In genomic region chr21:16250282-16250681, GRCh38 we compare ENCODE assay signal across 15 cellular contexts.
DNase-seq lines count a peak whose midpoint lies in the region; ATAC-seq and TF ChIP-seq lines count a peak whose summit lies in the region.
"Had no signal": no experiment of that assay in that cellular context is flagged by ENCODE, and none has a peak within 500 bp of the region (broad histone marks: within the 10 kb centered on the region; RNA-seq: fewer than 3 reads in every experiment).

No MANE protein-coding gene starts in this region.

- DNase-seq in cardiac muscle cell (ENCODE audit: low read depth in 1 of 2, low spot score in 1 of 2) (no peak), heart left ventricle (no peak), caudate nucleus (lab: John Stamatoyannopoulos, UW) (peak in 1 of 61 donors; percentile 7), pons (ENCODE audit: low spot score) (peak; percentile 24), superior temporal gyrus (ENCODE audit: extremely low spot score) (no peak), Right ventricle myocardium superior (no peak), mesendoderm (no peak)
- DNase-seq: DMS 273 treated with DMSO at 0.1 percent for 48 hours, HFFc6, NCI-H1105 treated with DMSO at 0.1 percent for 48 hours, NCI-H1694 treated with DMSO at 0.1 percent for 48 hours, NCI-H345, NCI-H69 had no signal

- H4K5ac ChIP-seq in mesendoderm (ENCODE audit: low read length): no peak overlapping the region

- no peak overlapping the region for H3K4me2 ChIP-seq in mesendoderm (ENCODE audit: low read length)
- H3K4me2 ChIP-seq: BLaER1 treated with 17β-estradiol and CSF1 and Interleukin-3, amounts not matched to agents 10 nM and 100 nM; KMS-11 had no signal

- ATAC-seq in heart left ventricle (no peak), Right ventricle myocardium superior (ENCODE audit: poor library complexity) (no peak)

- TF ChIP-seq CTCF in cardiac muscle cell (IDR thresholded peaks at IDR 0.05; ENCODE audit: low read depth, low read length) (no peak), heart left ventricle (IDR thresholded peaks at IDR 0.05) (no peak)

- H3K36me3 ChIP-seq in cardiac muscle cell (no peaks in the 10 kb centered on the region), heart left ventricle (no peaks in the 10 kb centered on the region), mesendoderm (ENCODE audit: control insufficient read depth, insufficient read depth, low read length) (no peaks in the 10 kb centered on the region)
- H3K36me3 ChIP-seq: BLaER1 treated with 17β-estradiol and CSF1 and Interleukin-3, amounts not matched to agents 10 nM and 100 nM had no signal

- no peak overlapping the region for H4K8ac ChIP-seq in mesendoderm (ENCODE audit: low read depth, low read length)

- no peak for TF ChIP-seq POLR2A in heart left ventricle (IDR thresholded peaks at IDR 0.05)

- intact Hi-C loops in heart left ventricle (cut with DNase I): loop anchor here in 1 of 10 donors (10.0 kb wide), 1 partner anchor 1695 kb away; no protein-coding TSS in a partner anchor
- intact Hi-C loops in Right ventricle myocardium superior (cut with DNase I): no loop called here

- H3K56ac ChIP-seq in mesendoderm (ENCODE audit: low read length): no peak overlapping the region

- no peak overlapping the region for H2BK15ac ChIP-seq in mesendoderm (replicated peaks; ENCODE audit: low read depth)

- no peaks in the 10 kb centered on the region for H3K4me1 ChIP-seq in cardiac muscle cell (ENCODE audit: low read depth)
- no peaks in the 10 kb centered on the region for H3K4me1 ChIP-seq in heart left ventricle
- no peaks in the 10 kb centered on the region for H3K4me1 ChIP-seq in mesendoderm (ENCODE audit: control insufficient read depth, low read depth, low read length)

- H3K23ac ChIP-seq in mesendoderm (ENCODE audit: low read length): no peak overlapping the region

- no peak overlapping the region for H2BK120ac ChIP-seq in mesendoderm (ENCODE audit: low read depth, low read length)

- H3K27me3 ChIP-seq in cardiac muscle cell (no peaks in the 10 kb centered on the region), heart left ventricle (no peaks in the 10 kb centered on the region), mesendoderm (ENCODE audit: insufficient read depth, low read length, poor library complexity) (no peaks in the 10 kb centered on the region)
- H3K27me3 ChIP-seq: BLaER1 treated with 17β-estradiol and CSF1 and Interleukin-3, amounts not matched to agents 10 nM and 100 nM had no signal

- no peak overlapping the region for H3K4ac ChIP-seq in mesendoderm (ENCODE audit: low read depth, low read length)

- no peak overlapping the region for H3K9ac ChIP-seq in mesendoderm (ENCODE audit: low read length)
- H3K9ac ChIP-seq: BLaER1 treated with 17β-estradiol and CSF1 and Interleukin-3, amounts not matched to agents 10 nM and 100 nM; KMS-11 had no signal

- H3K79me2 ChIP-seq in mesendoderm (ENCODE audit: control insufficient read depth, insufficient read depth, low read length): no peaks in the 10 kb centered on the region

- H2BK5ac ChIP-seq in mesendoderm (ENCODE audit: low read length): no peak overlapping the region

- H3K18ac ChIP-seq in mesendoderm (ENCODE audit: low read length): no peak overlapping the region

- H3K4me3 ChIP-seq in cardiac muscle cell (no peak overlapping the region), heart left ventricle (no peak overlapping the region), mesendoderm (ENCODE audit: low read length) (no peak overlapping the region)
- H3K4me3 ChIP-seq: BLaER1 treated with 17β-estradiol and CSF1 and Interleukin-3, amounts not matched to agents 10 nM and 100 nM had no signal

- H3K9me3 ChIP-seq in cardiac muscle cell (ENCODE audit: low read depth) (no peaks in the 10 kb centered on the region), heart left ventricle (peaks cover 0 to 9% (median 0%) of the 10 kb centered on the region in 12 donors)
- H3K9me3 ChIP-seq: BLaER1 treated with 17β-estradiol and CSF1 and Interleukin-3, amounts not matched to agents 10 nM and 100 nM had no signal

- no peak overlapping the region for H2AK5ac ChIP-seq in mesendoderm (ENCODE audit: low read length)

- H3K79me1 ChIP-seq in mesendoderm (ENCODE audit: low read length): no peaks in the 10 kb centered on the region

- H3K27ac ChIP-seq in cardiac muscle cell: peak overlapping the region; percentile 1
- no peak overlapping the region for H3K27ac ChIP-seq in heart left ventricle
- peak overlapping the region; percentile 28 for H3K27ac ChIP-seq in caudate nucleus (ENCODE audit: low read depth, low read length)
- H3K27ac ChIP-seq in mesendoderm (ENCODE audit: low read depth, low read length): no peak overlapping the region
- H3K27ac ChIP-seq: BLaER1 treated with 17β-estradiol and CSF1 and Interleukin-3, amounts not matched to agents 10 nM and 100 nM; KMS-11 had no signal

Comparison
In these comparisons a context has a peak if more than half of its experiments do, and no peak if none do; other contexts are left out.
1. H3K27ac ChIP-seq: peak in cardiac muscle cell (single experiment) and caudate nucleus (single experiment); none in heart left ventricle (0 of 12) and mesendoderm (single experiment).